Comparison of ENCODE assay signal across 1 cellular context in genomic region chr11:8531982-8532381, GRCh38.
TF ChIP-seq lines count a peak whose summit lies in the region.

No MANE protein-coding gene starts in this region.

TF ChIP-seq in GM12878, 131 proteins besides CTCF, POLR2A, EP300 and RAD21 (continued from another document):
- TF ChIP-seq, protein P1, sequence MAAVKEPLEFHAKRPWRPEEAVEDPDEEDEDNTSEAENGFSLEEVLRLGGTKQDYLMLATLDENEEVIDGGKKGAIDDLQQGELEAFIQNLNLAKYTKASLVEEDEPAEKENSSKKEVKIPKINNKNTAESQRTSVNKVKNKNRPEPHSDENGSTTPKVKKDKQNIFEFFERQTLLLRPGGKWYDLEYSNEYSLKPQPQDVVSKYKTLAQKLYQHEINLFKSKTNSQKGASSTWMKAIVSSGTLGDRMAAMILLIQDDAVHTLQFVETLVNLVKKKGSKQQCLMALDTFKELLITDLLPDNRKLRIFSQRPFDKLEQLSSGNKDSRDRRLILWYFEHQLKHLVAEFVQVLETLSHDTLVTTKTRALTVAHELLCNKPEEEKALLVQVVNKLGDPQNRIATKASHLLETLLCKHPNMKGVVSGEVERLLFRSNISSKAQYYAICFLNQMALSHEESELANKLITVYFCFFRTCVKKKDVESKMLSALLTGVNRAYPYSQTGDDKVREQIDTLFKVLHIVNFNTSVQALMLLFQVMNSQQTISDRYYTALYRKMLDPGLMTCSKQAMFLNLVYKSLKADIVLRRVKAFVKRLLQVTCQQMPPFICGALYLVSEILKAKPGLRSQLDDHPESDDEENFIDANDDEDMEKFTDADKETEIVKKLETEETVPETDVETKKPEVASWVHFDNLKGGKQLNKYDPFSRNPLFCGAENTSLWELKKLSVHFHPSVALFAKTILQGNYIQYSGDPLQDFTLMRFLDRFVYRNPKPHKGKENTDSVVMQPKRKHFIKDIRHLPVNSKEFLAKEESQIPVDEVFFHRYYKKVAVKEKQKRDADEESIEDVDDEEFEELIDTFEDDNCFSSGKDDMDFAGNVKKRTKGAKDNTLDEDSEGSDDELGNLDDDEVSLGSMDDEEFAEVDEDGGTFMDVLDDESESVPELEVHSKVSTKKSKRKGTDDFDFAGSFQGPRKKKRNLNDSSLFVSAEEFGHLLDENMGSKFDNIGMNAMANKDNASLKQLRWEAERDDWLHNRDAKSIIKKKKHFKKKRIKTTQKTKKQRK (IDR thresholded peaks at IDR 0.05; ENCODE audit: low read depth, low read length), result no peak
- TF ChIP-seq TCF3 (IDR thresholded peaks at IDR 0.05; ENCODE audit: borderline replicate concordance, insufficient read depth, low read depth, low read length) (no peak), CHD2 (IDR thresholded peaks at IDR 0.05; ENCODE audit: borderline replicate concordance, low read depth, low read length) (no peak), GATAD2B (conservative IDR thresholded peaks at IDR 0.05; ENCODE audit: low read depth) (no peak), CUX1 (IDR thresholded peaks at IDR 0.05; ENCODE audit: insufficient replicate concordance, low read depth, low read length) (no peak), ZNF622 (IDR thresholded peaks at IDR 0.05) (no peak), ZNF592 (IDR thresholded peaks at IDR 0.05) (no peak), PAX8 (IDR thresholded peaks at IDR 0.05) (no peak), POU2F2 (IDR thresholded peaks at IDR 0.05; ENCODE audit: borderline replicate concordance, low read depth, low read length) (0 out of 3 replicates have a peak, but pooled peaks have one; percentile 47), MXI1 (IDR thresholded peaks at IDR 0.05; ENCODE audit: low read depth, low read length) (no peak), SUPT20H (IDR thresholded peaks at IDR 0.05; ENCODE audit: borderline replicate concordance, control insufficient read depth, low read depth, low read length) (no peak), JUNB (IDR thresholded peaks at IDR 0.05) (no peak), KAT2A (conservative IDR thresholded peaks at IDR 0.05; ENCODE audit: control insufficient read depth, low read depth, low read length) (no peak), ZBTB11 (CRISPR knock-in tag; IDR thresholded peaks at IDR 0.05) (no peak), NFIC (IDR thresholded peaks at IDR 0.05; ENCODE audit: low read depth, low read length) (peak; percentile 37; the same call in 1 of the 2 replicates), IKZF2 (IDR thresholded peaks at IDR 0.05) (peak; percentile 17 to 30; a peak in 2 of 4 replicates), SPI1 (IDR thresholded peaks at IDR 0.05; ENCODE audit: borderline replicate concordance, insufficient read depth, low read depth, low read length) (0 out of 2 replicates have a peak, but pooled peaks have one; percentile 29), BMI1 (IDR thresholded peaks at IDR 0.05; ENCODE audit: borderline replicate concordance) (no peak), DPF2 (IDR thresholded peaks at IDR 0.05) (peak; percentile 84), FOXK2 (IDR thresholded peaks at IDR 0.05) (no peak), ESRRA (IDR thresholded peaks at IDR 0.05; ENCODE audit: low read length) (no peak), RCOR1 (conservative IDR thresholded peaks at IDR 0.05; ENCODE audit: low read depth, low read length) (no peak), TCF7 (IDR thresholded peaks at IDR 0.05; ENCODE audit: borderline replicate concordance) (no peak; the same call in 1 of the 2 replicates), MEF2A (IDR thresholded peaks at IDR 0.05; ENCODE audit: insufficient read depth, low read depth, low read length) (no peak), MYB (IDR thresholded peaks at IDR 0.05; ENCODE audit: borderline replicate concordance, low read depth, low read length) (no peak)
- TF ChIP-seq, protein P2, sequence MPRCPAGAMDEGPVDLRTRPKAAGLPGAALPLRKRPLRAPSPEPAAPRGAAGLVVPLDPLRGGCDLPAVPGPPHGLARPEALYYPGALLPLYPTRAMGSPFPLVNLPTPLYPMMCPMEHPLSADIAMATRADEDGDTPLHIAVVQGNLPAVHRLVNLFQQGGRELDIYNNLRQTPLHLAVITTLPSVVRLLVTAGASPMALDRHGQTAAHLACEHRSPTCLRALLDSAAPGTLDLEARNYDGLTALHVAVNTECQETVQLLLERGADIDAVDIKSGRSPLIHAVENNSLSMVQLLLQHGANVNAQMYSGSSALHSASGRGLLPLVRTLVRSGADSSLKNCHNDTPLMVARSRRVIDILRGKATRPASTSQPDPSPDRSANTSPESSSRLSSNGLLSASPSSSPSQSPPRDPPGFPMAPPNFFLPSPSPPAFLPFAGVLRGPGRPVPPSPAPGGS (IDR thresholded peaks at IDR 0.05; ENCODE audit: borderline replicate concordance, insufficient read depth, low read depth, low read length, poor library complexity, severe bottlenecking), result no peak
- TF ChIP-seq, protein P3, sequence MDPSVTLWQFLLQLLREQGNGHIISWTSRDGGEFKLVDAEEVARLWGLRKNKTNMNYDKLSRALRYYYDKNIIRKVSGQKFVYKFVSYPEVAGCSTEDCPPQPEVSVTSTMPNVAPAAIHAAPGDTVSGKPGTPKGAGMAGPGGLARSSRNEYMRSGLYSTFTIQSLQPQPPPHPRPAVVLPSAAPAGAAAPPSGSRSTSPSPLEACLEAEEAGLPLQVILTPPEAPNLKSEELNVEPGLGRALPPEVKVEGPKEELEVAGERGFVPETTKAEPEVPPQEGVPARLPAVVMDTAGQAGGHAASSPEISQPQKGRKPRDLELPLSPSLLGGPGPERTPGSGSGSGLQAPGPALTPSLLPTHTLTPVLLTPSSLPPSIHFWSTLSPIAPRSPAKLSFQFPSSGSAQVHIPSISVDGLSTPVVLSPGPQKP (IDR thresholded peaks at IDR 0.05; ENCODE audit: low read depth, low read length), result no peak
- TF ChIP-seq, protein P4, sequence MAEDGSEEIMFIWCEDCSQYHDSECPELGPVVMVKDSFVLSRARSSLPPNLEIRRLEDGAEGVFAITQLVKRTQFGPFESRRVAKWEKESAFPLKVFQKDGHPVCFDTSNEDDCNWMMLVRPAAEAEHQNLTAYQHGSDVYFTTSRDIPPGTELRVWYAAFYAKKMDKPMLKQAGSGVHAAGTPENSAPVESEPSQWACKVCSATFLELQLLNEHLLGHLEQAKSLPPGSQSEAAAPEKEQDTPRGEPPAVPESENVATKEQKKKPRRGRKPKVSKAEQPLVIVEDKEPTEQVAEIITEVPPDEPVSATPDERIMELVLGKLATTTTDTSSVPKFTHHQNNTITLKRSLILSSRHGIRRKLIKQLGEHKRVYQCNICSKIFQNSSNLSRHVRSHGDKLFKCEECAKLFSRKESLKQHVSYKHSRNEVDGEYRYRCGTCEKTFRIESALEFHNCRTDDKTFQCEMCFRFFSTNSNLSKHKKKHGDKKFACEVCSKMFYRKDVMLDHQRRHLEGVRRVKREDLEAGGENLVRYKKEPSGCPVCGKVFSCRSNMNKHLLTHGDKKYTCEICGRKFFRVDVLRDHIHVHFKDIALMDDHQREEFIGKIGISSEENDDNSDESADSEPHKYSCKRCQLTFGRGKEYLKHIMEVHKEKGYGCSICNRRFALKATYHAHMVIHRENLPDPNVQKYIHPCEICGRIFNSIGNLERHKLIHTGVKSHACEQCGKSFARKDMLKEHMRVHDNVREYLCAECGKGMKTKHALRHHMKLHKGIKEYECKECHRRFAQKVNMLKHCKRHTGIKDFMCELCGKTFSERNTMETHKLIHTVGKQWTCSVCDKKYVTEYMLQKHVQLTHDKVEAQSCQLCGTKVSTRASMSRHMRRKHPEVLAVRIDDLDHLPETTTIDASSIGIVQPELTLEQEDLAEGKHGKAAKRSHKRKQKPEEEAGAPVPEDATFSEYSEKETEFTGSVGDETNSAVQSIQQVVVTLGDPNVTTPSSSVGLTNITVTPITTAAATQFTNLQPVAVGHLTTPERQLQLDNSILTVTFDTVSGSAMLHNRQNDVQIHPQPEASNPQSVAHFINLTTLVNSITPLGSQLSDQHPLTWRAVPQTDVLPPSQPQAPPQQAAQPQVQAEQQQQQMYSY (CRISPR knock-in tag; IDR thresholded peaks at IDR 0.05), result no peak
